Comparison of ENCODE assay signal across 9 cellular contexts in genomic region chr9:101350285-101350684, GRCh38. TPM values are rescaled to one million over a fixed set of nuclear protein-coding genes. Genes with fewer than 3 reads are reported as not detected.
"Had no signal": no experiment of that assay in that cellular context is flagged by ENCODE, and none has a peak within 500 bp of the region (broad histone marks: within the 10 kb centered on the region; RNA-seq: fewer than 3 reads in every experiment).

No MANE protein-coding gene starts in this region.

- H3K4me3 ChIP-seq: GM12878 had no signal

- ATAC-seq: GM12878 had no signal

- FAIRE-seq: G401.6, GM12878, GM12891, GM12892, GM18507, GM19239 had no signal

- DNase-seq: GDM1, GF-D8 had no signal

RNA-seq across cellular contexts. Expression of gene BAAT, which starts 34.5 kb away (rescaled TPM):
- total RNA-seq: G401 had no signal
